Comparison of ENCODE assay signal across 8 cellular contexts in genomic region chr9:97386733-97387503, GRCh38. TPM values are rescaled to one million over a fixed set of nuclear protein-coding genes. Genes with fewer than 3 reads are reported as not detected.
DNase-seq lines count a peak whose midpoint lies in the region; ATAC-seq and TF ChIP-seq lines count a peak whose summit lies in the region.

No MANE protein-coding gene starts in this region.

- no peaks in the 10 kb centered on the region for H3K27me3 ChIP-seq in HL-60 (ENCODE audit: insufficient read depth, poor library complexity, severe bottlenecking)
- no peaks in the 10 kb centered on the region for H3K27me3 ChIP-seq in OCI-LY1 (ENCODE audit: insufficient read depth, low read length)
- peaks cover 2% of the 10 kb centered on the region for H3K27me3 ChIP-seq in fibroblast of lung (ENCODE audit: control insufficient read depth, insufficient read depth, low read length)

- H4K20me1 ChIP-seq in OCI-LY1 (ENCODE audit: insufficient read depth, low read length) = no peaks in the 10 kb centered on the region
- H4K20me1 ChIP-seq in fibroblast of lung (ENCODE audit: control insufficient read depth, extremely low read depth, insufficient read depth, low read length) = no peaks in the 10 kb centered on the region

- TF ChIP-seq CTCF in HL-60 (IDR thresholded peaks at IDR 0.05; ENCODE audit: insufficient read depth, low read length) = peak; percentile 89
- peak; percentile 94 for TF ChIP-seq CTCF in OCI-LY1 (IDR thresholded peaks at IDR 0.05; ENCODE audit: low read length)
- TF ChIP-seq CTCF in fibroblast of lung (conservative IDR thresholded peaks at IDR 0.05 in 1 of 2, IDR thresholded peaks at IDR 0.05 in 1 of 2; ENCODE audit: low read depth in 1 of 2, low read length in 2 of 2) = peak; percentile 99

- DNase-seq in DMS153 treated with DMSO at 0.1 percent for 48 hours (lab: John Stamatoyannopoulos, UW; ENCODE audit: unreplicated experiment) (peak; percentile 74), HL-60 (ENCODE audit: low read depth in 1 of 2, low spot score in 1 of 2) (peak; percentile 24 to 52), fibroblast of lung (ENCODE audit: low read depth in 2 of 2) (peak; percentile 52 to 63)
- DNase-seq in activated T-cell treated with anti-CD3 and anti-CD28 coated beads, Interleukin-2, amount 50 U/mL, for 24 hours = peak; percentile 85
- peak; percentile 15 to 80 (median 61) for DNase-seq in naive thymus-derived CD8-positive, alpha-beta T cell
- DNase-seq in stimulated activated naive B cell treated with anti-CD40 and anti-IgM and Interleukin-4, amounts not matched to agents 10 μg/mL and 1 μg/mL and 100 μg/mL, for 72 hours = peak; percentile 61

- no peak overlapping the region for H3K4me3 Mint-ChIP-seq in activated T-cell treated with anti-CD3 and anti-CD28 coated beads, Interleukin-2, amount 50 U/mL, for 24 hours
- H3K4me3 Mint-ChIP-seq in naive thymus-derived CD8-positive, alpha-beta T cell = peak overlapping the region in 1 of 10 donors; percentile 32
- H3K4me3 Mint-ChIP-seq in stimulated activated naive B cell treated with anti-CD40 and anti-IgM and Interleukin-4, amounts not matched to agents 10 μg/mL and 1 μg/mL and 100 μg/mL, for 72 hours = peak overlapping the region in 1 of 2 donors; percentile 26

- H2AFZ ChIP-seq in OCI-LY1 (ENCODE audit: low read length) = no peak overlapping the region
- no peak overlapping the region for H2AFZ ChIP-seq in fibroblast of lung (ENCODE audit: low read length)

- H3K79me2 ChIP-seq in OCI-LY1 (ENCODE audit: insufficient read depth, low read length) (no peaks in the 10 kb centered on the region), fibroblast of lung (ENCODE audit: control insufficient read depth, insufficient read depth, low read length) (no peaks in the 10 kb centered on the region)

- H3K36me3 Mint-ChIP-seq in activated T-cell treated with anti-CD3 and anti-CD28 coated beads, Interleukin-2, amount 50 U/mL, for 24 hours (ENCODE audit: low read depth) = no peaks in the 10 kb centered on the region
- H3K36me3 Mint-ChIP-seq in naive thymus-derived CD8-positive, alpha-beta T cell = no peaks in the 10 kb centered on the region
- peaks cover 0 to 3% of the 10 kb centered on the region in 2 donors for H3K36me3 Mint-ChIP-seq in stimulated activated naive B cell treated with anti-CD40 and anti-IgM and Interleukin-4, amounts not matched to agents 10 μg/mL and 1 μg/mL and 100 μg/mL, for 72 hours

- no peak overlapping the region for H3K27ac Mint-ChIP-seq in activated T-cell treated with anti-CD3 and anti-CD28 coated beads, Interleukin-2, amount 50 U/mL, for 24 hours
- peak overlapping the region in 1 of 10 donors; percentile 82 for H3K27ac Mint-ChIP-seq in naive thymus-derived CD8-positive, alpha-beta T cell
- no peak overlapping the region for H3K27ac Mint-ChIP-seq in stimulated activated naive B cell treated with anti-CD40 and anti-IgM and Interleukin-4, amounts not matched to agents 10 μg/mL and 1 μg/mL and 100 μg/mL, for 72 hours

- H3K9me2 ChIP-seq in OCI-LY1 (ENCODE audit: low read depth, low read length) = no peaks in the 10 kb centered on the region

- H3K36me3 ChIP-seq in OCI-LY1 (ENCODE audit: insufficient read depth, low read length) = no peaks in the 10 kb centered on the region
- no peaks in the 10 kb centered on the region for H3K36me3 ChIP-seq in fibroblast of lung (ENCODE audit: control insufficient read depth, insufficient read depth, low read length)

- H3K9ac ChIP-seq in OCI-LY1 (ENCODE audit: low read length) = no peak overlapping the region
- no peak overlapping the region for H3K9ac ChIP-seq in fibroblast of lung (ENCODE audit: insufficient read depth, low read length)

- H3K4me1 ChIP-seq in OCI-LY1 (ENCODE audit: insufficient read depth, low read length, severe bottlenecking) (no peaks in the 10 kb centered on the region), fibroblast of lung (ENCODE audit: control insufficient read depth, extremely low read depth, insufficient read depth, low read length) (no peaks in the 10 kb centered on the region)

- H3K4me3 ChIP-seq in HL-60 (replicated peaks; ENCODE audit: insufficient read depth, low read length) (no peak overlapping the region), OCI-LY1 (ENCODE audit: low read depth, low read length, poor library complexity, severe bottlenecking) (no peak overlapping the region), fibroblast of lung (replicated peaks in 1 of 4; ENCODE audit: control extremely low read depth in 1 of 4, insufficient read depth in 1 of 4, low read depth in 3 of 4, low read length in 4 of 4) (no peak overlapping the region)

- H3K9me3 ChIP-seq in OCI-LY1 (ENCODE audit: low read length) = no peaks in the 10 kb centered on the region
- H3K9me3 ChIP-seq in fibroblast of lung (ENCODE audit: control insufficient read depth, insufficient read depth, low read depth, low read length) = no peaks in the 10 kb centered on the region

- H3K27ac ChIP-seq in HL-60 (replicated peaks) (no peak overlapping the region), OCI-LY1 (ENCODE audit: low read depth, low read length, poor library complexity, severe bottlenecking) (no peak overlapping the region), fibroblast of lung (ENCODE audit: insufficient read depth, low read length) (no peak overlapping the region)

- peak; percentile 66 to 83 for ATAC-seq in naive thymus-derived CD8-positive, alpha-beta T cell
- peak; percentile 26 to 41 for ATAC-seq in stimulated activated naive B cell treated with anti-CD40 and anti-IgM and Interleukin-4, amounts not matched to agents 10 μg/mL and 1 μg/mL and 100 μg/mL, for 72 hours (replicated peaks)
- no peak for ATAC-seq in HG03095 (IDR thresholded peaks at IDR 0.05; ENCODE audit: unreplicated experiment)

- POLR2A ChIA-PET in naive thymus-derived CD8-positive, alpha-beta T cell (lab: Charles Lee) = no interaction called here

- H3F3A ChIP-seq in OCI-LY1 (ENCODE audit: insufficient read depth, low read length) = no peaks in the 10 kb centered on the region

- peaks cover 60% of the 10 kb centered on the region for H3K27me3 Mint-ChIP-seq in activated T-cell treated with anti-CD3 and anti-CD28 coated beads, Interleukin-2, amount 50 U/mL, for 24 hours
- H3K27me3 Mint-ChIP-seq in naive thymus-derived CD8-positive, alpha-beta T cell = peaks cover 2 to 37% (median 16%) of the 10 kb centered on the region in 5 donors
- H3K27me3 Mint-ChIP-seq in stimulated activated naive B cell treated with anti-CD40 and anti-IgM and Interleukin-4, amounts not matched to agents 10 μg/mL and 1 μg/mL and 100 μg/mL, for 72 hours = peaks cover 35 to 55% of the 10 kb centered on the region in 2 donors

- no peak overlapping the region for H3K4me2 ChIP-seq in OCI-LY1 (ENCODE audit: low read length)
- H3K4me2 ChIP-seq in fibroblast of lung (ENCODE audit: extremely low read depth, insufficient read depth, low read length) = peak overlapping the region; percentile 75

- no peaks in the 10 kb centered on the region for H3K9me3 Mint-ChIP-seq in activated T-cell treated with anti-CD3 and anti-CD28 coated beads, Interleukin-2, amount 50 U/mL, for 24 hours
- no peaks in the 10 kb centered on the region for H3K9me3 Mint-ChIP-seq in naive thymus-derived CD8-positive, alpha-beta T cell
- H3K9me3 Mint-ChIP-seq in stimulated activated naive B cell treated with anti-CD40 and anti-IgM and Interleukin-4, amounts not matched to agents 10 μg/mL and 1 μg/mL and 100 μg/mL, for 72 hours = no peaks in the 10 kb centered on the region

- H3K4me1 Mint-ChIP-seq in activated T-cell treated with anti-CD3 and anti-CD28 coated beads, Interleukin-2, amount 50 U/mL, for 24 hours (ENCODE audit: low read depth) = peaks cover 20% of the 10 kb centered on the region
- peaks cover 8 to 24% (median 10%) of the 10 kb centered on the region in 4 donors for H3K4me1 Mint-ChIP-seq in naive thymus-derived CD8-positive, alpha-beta T cell
- peaks cover 40 to 62% of the 10 kb centered on the region in 2 donors for H3K4me1 Mint-ChIP-seq in stimulated activated naive B cell treated with anti-CD40 and anti-IgM and Interleukin-4, amounts not matched to agents 10 μg/mL and 1 μg/mL and 100 μg/mL, for 72 hours

RNA-seq across cellular contexts. Expression of gene TDRD7, which starts 25.0 kb away (rescaled TPM):
- total RNA-seq in fibroblast of lung = 9.0 and 14.7 TPM in 2 replicates
- 9.8 and 10.5 TPM in 2 replicates for polyA plus RNA-seq in fibroblast of lung
- polyA plus RNA-seq in fibroblast of lung (2012) = 7.5 and 8.6 TPM in 2 replicates
- polyA minus RNA-seq in fibroblast of lung (ENCODE audit: low replicate concordance) = 2.3 and 3.1 TPM in 2 replicates
- 10 to 100 TPM; 10.2 to 10.6 TPM for total RNA-seq in naive thymus-derived CD8-positive, alpha-beta T cell
- 1 to 10 TPM; 2.5 to 5.0 (median 3.0) TPM for polyA plus RNA-seq in naive thymus-derived CD8-positive, alpha-beta T cell
